Comparison of ENCODE assay signal across 1 cellular context in the genomic region with DNA sequence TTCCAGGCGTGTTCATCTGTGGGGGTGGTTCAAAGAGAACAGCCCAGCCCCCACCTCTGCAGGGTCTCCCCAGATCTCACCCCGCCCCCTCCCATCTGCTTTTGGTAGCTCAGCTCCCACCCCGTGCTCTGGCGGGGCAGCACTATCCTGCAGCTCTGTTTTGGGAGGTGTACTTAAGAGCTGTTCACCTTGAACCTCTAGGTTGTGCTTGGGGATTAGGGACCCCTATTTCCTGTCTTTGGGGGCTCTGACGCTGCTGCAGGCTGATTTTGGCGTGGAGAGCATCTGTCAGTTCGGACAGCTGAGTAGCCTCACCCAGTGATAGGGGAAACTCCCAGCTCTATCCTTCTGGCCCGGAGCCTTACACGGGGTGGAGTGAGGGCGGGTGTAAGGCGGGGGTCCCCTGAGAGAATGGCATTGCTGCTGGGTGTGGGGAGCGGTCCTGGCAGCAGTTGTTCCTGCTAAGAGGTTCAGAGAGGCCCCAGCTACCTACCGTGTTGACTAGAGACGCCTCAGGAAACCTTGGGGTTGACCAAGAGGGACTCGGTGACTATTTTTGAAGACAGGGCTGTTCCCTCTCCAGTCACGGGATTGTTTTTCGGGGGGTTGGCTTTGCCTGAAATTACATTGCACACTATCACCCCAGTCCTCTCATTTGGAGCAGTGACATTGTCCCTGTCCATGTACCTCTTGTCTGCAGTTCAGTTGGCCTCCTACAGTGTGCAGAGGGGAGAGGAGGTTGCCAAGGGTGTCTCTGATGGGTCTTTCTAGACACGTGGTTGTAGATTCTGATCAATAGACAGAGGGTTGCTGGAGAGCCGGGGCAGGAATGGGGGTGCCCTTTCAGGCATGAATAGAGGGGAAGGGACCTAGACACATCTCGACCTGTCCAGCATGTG.
TF ChIP-seq lines count a peak whose summit lies in the region.

No MANE protein-coding gene starts in this region.

TF ChIP-seq in IMR-90, 13 proteins besides CTCF, POLR2A, EP300 and RAD21:
- TF ChIP-seq CEBPB (IDR thresholded peaks at IDR 0.05; ENCODE audit: low read depth, low read length) (no peak), MAFK (IDR thresholded peaks at IDR 0.05; ENCODE audit: low read depth, low read length) (no peak), SMC3 (IDR thresholded peaks at IDR 0.05; ENCODE audit: low read depth, low read length) (no peak), MXI1 (IDR thresholded peaks at IDR 0.05; ENCODE audit: borderline replicate concordance, low read depth, low read length) (no peak; the same call in 1 of the 2 replicates), RCOR1 (IDR thresholded peaks at IDR 0.05; ENCODE audit: insufficient replicate concordance, low read length) (no peak), CHD1 (IDR thresholded peaks at IDR 0.05; ENCODE audit: low read depth, low read length) (no peak), FOS (IDR thresholded peaks at IDR 0.05; ENCODE audit: low read depth, low read length) (no peak), MAZ (IDR thresholded peaks at IDR 0.05; ENCODE audit: borderline replicate concordance, low read depth, low read length) (no peak; the same call in 1 of the 2 replicates), BHLHE40 (IDR thresholded peaks at IDR 0.05; ENCODE audit: low read depth, low read length) (no peak), RFX5 (IDR thresholded peaks at IDR 0.05; ENCODE audit: low read depth, low read length) (no peak), NFE2L2 (IDR thresholded peaks at IDR 0.05; ENCODE audit: low read depth, low read length) (no peak)
- TF ChIP-seq, protein P1, sequence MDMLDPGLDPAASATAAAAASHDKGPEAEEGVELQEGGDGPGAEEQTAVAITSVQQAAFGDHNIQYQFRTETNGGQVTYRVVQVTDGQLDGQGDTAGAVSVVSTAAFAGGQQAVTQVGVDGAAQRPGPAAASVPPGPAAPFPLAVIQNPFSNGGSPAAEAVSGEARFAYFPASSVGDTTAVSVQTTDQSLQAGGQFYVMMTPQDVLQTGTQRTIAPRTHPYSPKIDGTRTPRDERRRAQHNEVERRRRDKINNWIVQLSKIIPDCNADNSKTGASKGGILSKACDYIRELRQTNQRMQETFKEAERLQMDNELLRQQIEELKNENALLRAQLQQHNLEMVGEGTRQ (IDR thresholded peaks at IDR 0.05; ENCODE audit: low read depth, low read length) = no peak
- TF ChIP-seq, protein P2, sequence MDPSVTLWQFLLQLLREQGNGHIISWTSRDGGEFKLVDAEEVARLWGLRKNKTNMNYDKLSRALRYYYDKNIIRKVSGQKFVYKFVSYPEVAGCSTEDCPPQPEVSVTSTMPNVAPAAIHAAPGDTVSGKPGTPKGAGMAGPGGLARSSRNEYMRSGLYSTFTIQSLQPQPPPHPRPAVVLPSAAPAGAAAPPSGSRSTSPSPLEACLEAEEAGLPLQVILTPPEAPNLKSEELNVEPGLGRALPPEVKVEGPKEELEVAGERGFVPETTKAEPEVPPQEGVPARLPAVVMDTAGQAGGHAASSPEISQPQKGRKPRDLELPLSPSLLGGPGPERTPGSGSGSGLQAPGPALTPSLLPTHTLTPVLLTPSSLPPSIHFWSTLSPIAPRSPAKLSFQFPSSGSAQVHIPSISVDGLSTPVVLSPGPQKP (IDR thresholded peaks at IDR 0.05; ENCODE audit: borderline replicate concordance, low read depth, low read length) = no peak
